8 cellular contexts compared by ENCODE assay signal in the genomic region with DNA sequence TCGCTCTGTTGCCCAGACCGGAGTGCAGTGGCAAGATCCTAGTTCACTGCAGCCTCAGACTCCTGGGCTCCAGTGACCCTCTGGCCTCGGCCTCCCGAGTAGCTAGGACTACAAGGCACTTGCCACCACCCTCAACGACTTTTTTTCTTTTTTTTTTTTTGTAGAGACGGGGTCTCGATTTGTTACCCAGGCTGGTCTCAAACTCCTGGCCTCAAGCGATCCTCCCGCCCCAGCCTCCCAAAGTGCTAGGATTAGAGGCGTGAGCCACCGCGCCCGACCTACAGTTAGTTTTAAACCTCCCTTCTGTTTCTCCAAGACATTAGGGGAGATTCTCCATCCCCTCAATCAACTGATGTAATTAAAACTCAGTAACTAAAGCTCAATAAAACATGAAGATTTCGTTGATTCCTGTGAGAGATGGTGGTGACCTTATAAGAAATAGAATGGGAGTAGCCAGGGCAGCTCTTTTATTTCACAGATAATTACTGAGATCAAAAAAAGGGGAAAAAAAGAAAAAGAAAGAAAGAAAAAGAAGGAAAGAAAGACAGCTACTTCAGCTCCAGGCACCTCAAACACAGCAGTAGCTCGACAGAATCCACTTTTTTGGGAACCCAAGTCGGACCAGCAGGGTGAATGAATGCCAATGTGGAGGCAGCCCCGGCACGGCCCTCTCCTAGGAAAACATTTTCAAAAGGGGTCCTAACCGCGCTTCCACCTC. TPM values are rescaled to one million over a fixed set of nuclear protein-coding genes. Genes with fewer than 3 reads are reported as not detected.
DNase-seq lines count a peak whose midpoint lies in the region; ATAC-seq and TF ChIP-seq lines count a peak whose summit lies in the region.

No MANE protein-coding gene starts in this region.

- peak overlapping the region; percentile 65 to 88 (median 79) for H3K4me3 ChIP-seq in heart left ventricle
- H3K4me3 ChIP-seq in mesendoderm (ENCODE audit: low read length) = peak overlapping the region; percentile 84
- H3K4me3 ChIP-seq in upper lobe of right lung = peak overlapping the region; percentile 84

- no peak overlapping the region for H2AK5ac ChIP-seq in mesendoderm (ENCODE audit: low read length)

- H3K56ac ChIP-seq in mesendoderm (ENCODE audit: low read length) = peak overlapping the region; percentile 97

- H3K9me3 ChIP-seq in heart left ventricle (no peaks in the 10 kb centered on the region), upper lobe of right lung (no peaks in the 10 kb centered on the region)

- POLR2A ChIA-PET in MCF 10A (lab: Yijun Ruan, JAX) = interaction anchor here (0.6 to 4.5 kb wide), 17 partner anchors 8 to 616 kb away, joined by 3 to 41 read pairs (median 4); a partner anchor contains a TSS

- peaks cover 23% of the 10 kb centered on the region for H3K4me1 Mint-ChIP-seq in MCF 10A (ENCODE audit: insufficient read depth, unreplicated experiment)

- no peak overlapping the region for H4K5ac ChIP-seq in mesendoderm (ENCODE audit: low read length)

- H3K79me1 ChIP-seq in mesendoderm (ENCODE audit: low read length) = peaks cover 6% of the 10 kb centered on the region

- peak overlapping the region; percentile 15 for H3K18ac ChIP-seq in mesendoderm (ENCODE audit: low read length)

- ATAC-seq in heart left ventricle (no peak), upper lobe of right lung (no peak), HG03196 (IDR thresholded peaks at IDR 0.05; ENCODE audit: unreplicated experiment) (no peak)

- peaks cover 12% of the 10 kb centered on the region for H3K79me2 ChIP-seq in mesendoderm (ENCODE audit: control insufficient read depth, insufficient read depth, low read length)

- no peak for TF ChIP-seq CTCF in heart left ventricle (IDR thresholded peaks at IDR 0.05)
- TF ChIP-seq CTCF in MCF 10A (IDR thresholded peaks at IDR 0.05; ENCODE audit: unreplicated experiment) = no peak
- TF ChIP-seq CTCF in upper lobe of right lung (IDR thresholded peaks at IDR 0.05) = no peak

- 53 to 54% (median 53%) methylated on average over 20 of the region's 20 CpGs for WGBS in heart left ventricle, 4 donors
- WGBS in mesendoderm (ENCODE audit: extremely low coverage, insufficient coverage, low lambda C conversion rate) = no CpG with 5 or more reads among the region's 20 CpGs

- peaks cover 42% of the 10 kb centered on the region for H3K36me3 Mint-ChIP-seq in MCF 10A (ENCODE audit: insufficient read depth, unreplicated experiment)

- H4K8ac ChIP-seq in mesendoderm (ENCODE audit: low read depth, low read length) = no peak overlapping the region

- no peak overlapping the region for H2BK120ac ChIP-seq in mesendoderm (ENCODE audit: low read depth, low read length)

- H3K9me3 Mint-ChIP-seq in MCF 10A (ENCODE audit: unreplicated experiment) = no peaks in the 10 kb centered on the region

- no peak overlapping the region for H2BK5ac ChIP-seq in mesendoderm (ENCODE audit: low read length)

- DNase-seq in heart left ventricle (no peak), cardiac septum (ENCODE audit: low spot score) (no peak), MCF 10A (ENCODE audit: unreplicated experiment) (no peak), mesendoderm (no peak), upper lobe of right lung (no peak), erythroblast (lab: John Stamatoyannopoulos, UW) (no peak)
- no peak for DNase-seq in stimulated activated naive CD4-positive, alpha-beta T cell (lab: John Stamatoyannopoulos, UW)

- peak overlapping the region; percentile 38 for H3K4ac ChIP-seq in mesendoderm (ENCODE audit: low read depth, low read length)

- H3K36me3 ChIP-seq in heart left ventricle (peaks cover 0 to 41% (median 37%) of the 10 kb centered on the region in 9 donors), mesendoderm (ENCODE audit: control insufficient read depth, insufficient read depth, low read length) (peaks cover 6% of the 10 kb centered on the region), upper lobe of right lung (peaks cover 41% of the 10 kb centered on the region)

- peak overlapping the region; percentile 98 for H3K27ac Mint-ChIP-seq in MCF 10A (ENCODE audit: low read depth, unreplicated experiment)

- CTCF ChIA-PET in MCF 10A (lab: Yijun Ruan, JAX) = interaction anchor here (0.6 to 1.7 kb wide), 4 partner anchors 10 to 196 kb away, joined by 3 to 4 read pairs (median 3); no protein-coding TSS in a partner anchor

- TSS peak; percentile 71 for BruUV-seq in MCF 10A (replicated peaks; lab: Mats Ljungman, UMichigan)

- H3K23ac ChIP-seq in mesendoderm (ENCODE audit: low read length) = no peak overlapping the region

- peak overlapping the region; percentile 78 for H3K9ac ChIP-seq in mesendoderm (ENCODE audit: low read length)

- H3K27me3 Mint-ChIP-seq in MCF 10A (ENCODE audit: insufficient read depth, unreplicated experiment) = peaks cover 4% of the 10 kb centered on the region

- peak overlapping the region; percentile 19 for H3K4me2 ChIP-seq in mesendoderm (ENCODE audit: low read length)

- peak overlapping the region; percentile 99 for H3K4me3 Mint-ChIP-seq in MCF 10A (ENCODE audit: unreplicated experiment)

- H3K4me1 ChIP-seq in heart left ventricle = peaks cover 0 to 49% (median 25%) of the 10 kb centered on the region in 12 donors
- no peaks in the 10 kb centered on the region for H3K4me1 ChIP-seq in mesendoderm (ENCODE audit: control insufficient read depth, low read depth, low read length)
- peaks cover 19% of the 10 kb centered on the region for H3K4me1 ChIP-seq in upper lobe of right lung

- intact Hi-C loops in heart left ventricle (cut with DNase I) = loop anchor here in 4 of 10 donors (2.0 to 10.0 kb wide), 4 partner anchors 54 to 128 kb away; a partner anchor contains a TSS
- intact Hi-C loops in cardiac septum (cut with DNase I) = no loop called here
- intact Hi-C loops in MCF 10A (cut with micrococcal nuclease) = loop anchor here (5.0 kb wide), 1 partner anchor 56 kb away; a partner anchor contains a TSS
- intact Hi-C loops in upper lobe of right lung (cut with DNase I) = no loop called here

- H3K27ac ChIP-seq in heart left ventricle (peak overlapping the region; percentile 34 to 92 (median 86)), mesendoderm (ENCODE audit: low read depth, low read length) (no peak overlapping the region), upper lobe of right lung (peak overlapping the region; percentile 83)

- H3K27me3 ChIP-seq in heart left ventricle (no peaks in the 10 kb centered on the region), mesendoderm (ENCODE audit: insufficient read depth, low read length, poor library complexity) (no peaks in the 10 kb centered on the region), upper lobe of right lung (no peaks in the 10 kb centered on the region)

- no peak overlapping the region for H2BK15ac ChIP-seq in mesendoderm (replicated peaks; ENCODE audit: low read depth)

- no peak for TF ChIP-seq POLR2A in heart left ventricle (IDR thresholded peaks at IDR 0.05)
- no peak for TF ChIP-seq POLR2A in erythroblast (IDR thresholded peaks at IDR 0.05; ENCODE audit: low read length)

RNA-seq across cellular contexts. Expression of a gene that starts 0.6 kb away (rescaled TPM):
- total RNA-seq in heart left ventricle (10 to 100 TPM; 16.2 to 38.0 (median 23.4) TPM), cardiac septum (29.5 TPM), MCF 10A (2022) (60.1 and 66.3 TPM in 2 replicates), upper lobe of right lung (49.5 TPM)
- polyA plus RNA-seq in heart left ventricle = 10 to 100 TPM; 10.9 to 15.8 TPM
- polyA plus RNA-seq in mesendoderm (2013, experiment 1 of 2) = 19.1 TPM
- 19.1 TPM for polyA plus RNA-seq in mesendoderm (2013, experiment 2 of 2)

RNA-seq across cellular contexts. Expression of a gene that starts 3.0 kb away (rescaled TPM):
- total RNA-seq in heart left ventricle (10 to 100 TPM; 10.7 to 26.3 (median 16.0) TPM), cardiac septum (24.4 TPM), MCF 10A (2022) (0.14 TPM in 1 of 2 replicates, not detected in the other), upper lobe of right lung (8.9 TPM)
- 10 to 100 TPM in 1 of 2 donors, 1 to 10 TPM in 1; 2.2 to 15.1 TPM for polyA plus RNA-seq in heart left ventricle
- 1.8 TPM for polyA plus RNA-seq in mesendoderm (2013, experiment 1 of 2)
- polyA plus RNA-seq in mesendoderm (2013, experiment 2 of 2) = 1.9 TPM

RNA-seq across cellular contexts. Expression of a gene that starts 54.7 kb away (rescaled TPM):
- 10 to 100 TPM; 15.1 to 33.3 (median 20.0) TPM for total RNA-seq in heart left ventricle
- polyA plus RNA-seq in heart left ventricle = 10 to 100 TPM in 1 of 2 donors, 1 to 10 TPM in 1; 8.1 to 20.1 TPM
- total RNA-seq in cardiac septum = 26.2 TPM
- total RNA-seq in MCF 10A (2022) = 36.2 and 43.1 TPM in 2 replicates
- 10.1 TPM for polyA plus RNA-seq in mesendoderm (2013, experiment 1 of 2)
- 9.6 TPM for polyA plus RNA-seq in mesendoderm (2013, experiment 2 of 2)
- 49.9 TPM for total RNA-seq in upper lobe of right lung
